1 cellular context compared by ENCODE assay signal in genomic region chr11:34449013-34449412, GRCh38.
TF ChIP-seq lines count a peak whose summit lies in the region.

No MANE protein-coding gene starts in this region.

TF ChIP-seq in WTC11, 78 proteins besides CTCF, POLR2A, EP300 and RAD21 (continued from another document):
- TF ChIP-seq PRDM15 (CRISPR knock-in tag; IDR thresholded peaks at IDR 0.05) (no peak), CDX4 (CRISPR knock-in tag; IDR thresholded peaks at IDR 0.05; ENCODE audit: borderline replicate concordance) (no peak), PRRX2 (CRISPR knock-in tag; IDR thresholded peaks at IDR 0.05) (no peak)
- TF ChIP-seq, protein P1, sequence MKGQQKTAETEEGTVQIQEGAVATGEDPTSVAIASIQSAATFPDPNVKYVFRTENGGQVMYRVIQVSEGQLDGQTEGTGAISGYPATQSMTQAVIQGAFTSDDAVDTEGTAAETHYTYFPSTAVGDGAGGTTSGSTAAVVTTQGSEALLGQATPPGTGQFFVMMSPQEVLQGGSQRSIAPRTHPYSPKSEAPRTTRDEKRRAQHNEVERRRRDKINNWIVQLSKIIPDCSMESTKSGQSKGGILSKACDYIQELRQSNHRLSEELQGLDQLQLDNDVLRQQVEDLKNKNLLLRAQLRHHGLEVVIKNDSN (CRISPR knock-in tag; IDR thresholded peaks at IDR 0.05): no peak
